Comparison of ENCODE assay signal across 20 cellular contexts in the genomic region with DNA sequence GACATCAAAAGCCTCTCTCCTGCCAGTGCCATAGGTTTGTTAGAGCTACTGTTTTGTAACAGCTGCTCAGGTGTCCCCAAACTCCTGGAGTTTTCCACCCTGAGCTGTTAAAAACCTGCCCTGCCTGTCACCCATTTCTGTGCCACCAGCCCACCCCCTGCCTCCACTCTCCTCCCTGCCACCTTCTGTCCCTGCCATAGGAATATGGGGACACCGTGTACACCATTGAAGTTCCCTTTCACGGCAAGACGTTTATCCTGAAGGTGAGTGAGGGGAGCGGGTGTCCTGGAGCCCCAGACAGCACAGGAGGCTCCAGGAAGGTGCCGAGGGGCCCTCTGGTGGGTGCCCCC. TPM values are rescaled to one million over a fixed set of nuclear protein-coding genes. Genes with fewer than 3 reads are reported as not detected.
A peak's percentile ranks its signal among the peaks of the same experiment; 100 is the strongest.
DNase-seq lines count a peak whose midpoint lies in the region; ATAC-seq and TF ChIP-seq lines count a peak whose summit lies in the region.
"Had no signal": no experiment of that assay in that cellular context is flagged by ENCODE, and none has a peak within 500 bp of the region (broad histone marks: within the 10 kb centered on the region; RNA-seq: fewer than 3 reads in every experiment).

No MANE protein-coding gene starts in this region.

- ATAC-seq in activated naive CD4-positive, alpha-beta T cell treated with anti-CD3 and anti-CD28 coated beads, Interleukin-2, amount 50 U/mL, for 72 hours = no peak
- ATAC-seq in lung (ENCODE audit: insufficient read depth, low FRiP score) (no peak), GM19397 (IDR thresholded peaks at IDR 0.05; ENCODE audit: unreplicated experiment) (no peak)
- ATAC-seq: activated CD4-positive, CD25-positive, alpha-beta regulatory T cell treated with anti-CD3 and anti-CD28 coated beads, Interleukin-2, amount 50 U/mL, for 24 hours; left colon; Panc1 had no signal

- H3K27ac Mint-ChIP-seq in activated CD4-positive, alpha-beta T cell treated with anti-CD3 and anti-CD28 coated beads, Interleukin-2, amount 10 ng/mL, durations not matched to agents 7 days and 5 days = peak overlapping the region; percentile 87
- peak overlapping the region; percentile 25 to 93 for H3K27ac Mint-ChIP-seq in activated naive CD4-positive, alpha-beta T cell treated with anti-CD3 and anti-CD28 coated beads, Interleukin-2, amount 50 U/mL, for 72 hours
- H3K27ac Mint-ChIP-seq: nephron had no signal

- H3K9me3 Mint-ChIP-seq in activated CD4-positive, alpha-beta T cell treated with anti-CD3 and anti-CD28 coated beads, Interleukin-2, amount 10 ng/mL, durations not matched to agents 7 days and 5 days = no peaks in the 10 kb centered on the region
- H3K9me3 Mint-ChIP-seq in activated naive CD4-positive, alpha-beta T cell treated with anti-CD3 and anti-CD28 coated beads, Interleukin-2, amount 50 U/mL, for 72 hours = no peaks in the 10 kb centered on the region
- H3K9me3 Mint-ChIP-seq: nephron had no signal

- H3K4me3 Mint-ChIP-seq in activated CD4-positive, alpha-beta T cell treated with anti-CD3 and anti-CD28 coated beads, Interleukin-2, amount 10 ng/mL, durations not matched to agents 7 days and 5 days = no peak overlapping the region
- H3K4me3 Mint-ChIP-seq: nephron had no signal

- CTCF ChIA-PET in activated CD4-positive, alpha-beta T cell treated with anti-CD3 and anti-CD28 coated beads, Interleukin-2, amount 10 ng/mL, durations not matched to agents 7 days and 5 days (lab: Charles Lee) = interaction anchor here (0.6 to 1.1 kb wide), 3 partner anchors 25 to 271 kb away, joined by 3 to 5 read pairs (median 3); no protein-coding TSS in a partner anchor

- no peaks in the 10 kb centered on the region for H3K27me3 Mint-ChIP-seq in activated CD4-positive, alpha-beta T cell treated with anti-CD3 and anti-CD28 coated beads, Interleukin-2, amount 10 ng/mL, durations not matched to agents 7 days and 5 days

- no peak for TF ChIP-seq CTCF in lung (IDR thresholded peaks at IDR 0.05; ENCODE audit: control extremely low read depth, extremely low read depth)

- H3K9me3 ChIP-seq in lung (ENCODE audit: control insufficient read depth in 2 of 2, insufficient read depth in 1 of 2, low read length in 1 of 2) = no peaks in the 10 kb centered on the region

- peaks cover 20% of the 10 kb centered on the region for H3K36me3 Mint-ChIP-seq in activated CD4-positive, alpha-beta T cell treated with anti-CD3 and anti-CD28 coated beads, Interleukin-2, amount 10 ng/mL, durations not matched to agents 7 days and 5 days (ENCODE audit: low read depth)
- peaks cover 0 to 6% of the 10 kb centered on the region in 2 donors for H3K36me3 Mint-ChIP-seq in activated naive CD4-positive, alpha-beta T cell treated with anti-CD3 and anti-CD28 coated beads, Interleukin-2, amount 50 U/mL, for 72 hours

- WGBS in lung, 2 donors = 51 to 56% methylated on average over 4 to 5 of the region's 5 CpGs

- peaks cover 0 to 53% of the 10 kb centered on the region in 2 donors for H3K36me3 ChIP-seq in lung (ENCODE audit: control insufficient read depth in 2 of 2, insufficient read depth in 2 of 2, low read length in 2 of 2)

- peak overlapping the region; percentile 38 to 82 for H3K27ac ChIP-seq in lung (ENCODE audit: low read depth in 1 of 2, low read length in 1 of 2)
- H3K27ac ChIP-seq in substantia nigra (ENCODE audit: low read depth, low read length, poor library complexity, severe bottlenecking) = peak overlapping the region; percentile 51
- H3K27ac ChIP-seq: 22Rv1 had no signal

- H3K27me3 ChIP-seq in lung (ENCODE audit: control insufficient read depth, insufficient read depth) = no peaks in the 10 kb centered on the region

- H3K4me3 ChIP-seq in lung = no peak overlapping the region
- H3K4me3 ChIP-seq: coronary artery had no signal

- POLR2A ChIA-PET in activated CD4-positive, alpha-beta T cell treated with anti-CD3 and anti-CD28 coated beads, Interleukin-2, amount 10 ng/mL, durations not matched to agents 7 days and 5 days (lab: Charles Lee) = no interaction called here

- no peak for DNase-seq in activated CD4-positive, alpha-beta T cell treated with anti-CD3 and anti-CD28 coated beads, Interleukin-2, amount 10 ng/mL, durations not matched to agents 7 days and 5 days
- no peak for DNase-seq in activated CD4-positive, alpha-beta T cell treated with anti-CD3 and anti-CD28 coated beads for 4 hours
- no peak for DNase-seq in activated naive CD4-positive, alpha-beta T cell treated with anti-CD3 and anti-CD28 coated beads, Interleukin-2, amount 50 U/mL, for 72 hours (ENCODE audit: low spot score in 2 of 2)
- no peak for DNase-seq in lung (ENCODE audit: low spot score)
- DNase-seq in substantia nigra (lab: John Stamatoyannopoulos, UW) = no peak
- no peak for DNase-seq in hypothalamus (lab: John Stamatoyannopoulos, UW)
- DNase-seq in NCI-H510A treated with DMSO at 0.1 percent for 48 hours (lab: John Stamatoyannopoulos, UW) = no peak
- DNase-seq: activated CD8-positive, alpha-beta memory T cell treated with anti-CD3 and anti-CD28 coated beads, Interleukin-2, amount 50 U/mL, for 48 hours; GOT3; left colon; NCI-H1930; NCI-H524 treated with DMSO at 0.1 percent for 48 hours had no signal

- H3K4me1 Mint-ChIP-seq in activated CD4-positive, alpha-beta T cell treated with anti-CD3 and anti-CD28 coated beads, Interleukin-2, amount 10 ng/mL, durations not matched to agents 7 days and 5 days = peaks cover 20% of the 10 kb centered on the region

- H3K4me1 ChIP-seq in lung (ENCODE audit: control insufficient read depth in 2 of 2, insufficient read depth in 2 of 2, low read length in 2 of 2) = peaks cover 0 to 53% of the 10 kb centered on the region in 2 donors

RNA-seq across cellular contexts. Expression of a gene that starts 5.2 kb away (rescaled TPM):
- 1 to 10 TPM; 2.0 to 2.1 TPM for total RNA-seq in activated CD4-positive, alpha-beta T cell treated with anti-CD3 and anti-CD28 coated beads, Interleukin-2, amount 10 ng/mL, durations not matched to agents 7 days and 5 days
- 1 to 10 TPM; 2.3 to 3.0 TPM for total RNA-seq in activated naive CD4-positive, alpha-beta T cell treated with anti-CD3 and anti-CD28 coated beads, Interleukin-2, amount 50 U/mL, for 72 hours
- total RNA-seq in lung = 1 to 10 TPM in 1 of 2 donors, under 1 TPM in 1; 0.82 to 1.3 TPM
- polyA plus RNA-seq in lung = 1 to 10 TPM; 1.2 to 1.4 TPM
- total RNA-seq: Daoy had no signal

RNA-seq across cellular contexts. Expression of a gene that starts 8.3 kb away (rescaled TPM):
- total RNA-seq in activated CD4-positive, alpha-beta T cell treated with anti-CD3 and anti-CD28 coated beads, Interleukin-2, amount 10 ng/mL, durations not matched to agents 7 days and 5 days = under 1 TPM in 1 of 2 experiments, not detected in 1; 0.19 TPM
- total RNA-seq in activated naive CD4-positive, alpha-beta T cell treated with anti-CD3 and anti-CD28 coated beads, Interleukin-2, amount 50 U/mL, for 72 hours = under 1 TPM in 1 of 2 donors, not detected in 1; 0.64 TPM
- total RNA-seq in lung = 1 to 10 TPM; 1.9 to 4.3 TPM
- polyA plus RNA-seq in lung = 1 to 10 TPM; 2.9 to 4.1 TPM
- total RNA-seq: Daoy, HT1080 had no signal

RNA-seq across cellular contexts. Expression of a gene that starts 23.0 kb away (rescaled TPM):
- total RNA-seq in activated CD4-positive, alpha-beta T cell treated with anti-CD3 and anti-CD28 coated beads, Interleukin-2, amount 10 ng/mL, durations not matched to agents 7 days and 5 days = 10 to 100 TPM; 70.0 to 72.8 TPM
- 10 to 100 TPM; 62.7 to 80.6 TPM for total RNA-seq in activated naive CD4-positive, alpha-beta T cell treated with anti-CD3 and anti-CD28 coated beads, Interleukin-2, amount 50 U/mL, for 72 hours
- 10 to 100 TPM; 27.4 to 63.4 TPM for total RNA-seq in lung
- 10 to 100 TPM; 66.3 to 79.7 TPM for polyA plus RNA-seq in lung

RNA-seq across cellular contexts. Expression of a gene that starts 27.9 kb away (rescaled TPM):
- total RNA-seq in activated CD4-positive, alpha-beta T cell treated with anti-CD3 and anti-CD28 coated beads, Interleukin-2, amount 10 ng/mL, durations not matched to agents 7 days and 5 days = 10 to 100 TPM; 27.0 to 30.6 TPM
- total RNA-seq in activated naive CD4-positive, alpha-beta T cell treated with anti-CD3 and anti-CD28 coated beads, Interleukin-2, amount 50 U/mL, for 72 hours = 10 to 100 TPM in 1 of 2 donors, 1 to 10 TPM in 1; 7.9 to 16.0 TPM
- 10 to 100 TPM; 17.0 to 39.7 TPM for total RNA-seq in lung
- polyA plus RNA-seq in lung = 10 to 100 TPM; 15.9 to 35.8 TPM

RNA-seq across cellular contexts. Expression of a gene that starts 33.2 kb away (rescaled TPM):
- total RNA-seq in activated CD4-positive, alpha-beta T cell treated with anti-CD3 and anti-CD28 coated beads, Interleukin-2, amount 10 ng/mL, durations not matched to agents 7 days and 5 days = not detected
- under 1 TPM in 1 of 2 donors, not detected in 1; 0.16 TPM for total RNA-seq in activated naive CD4-positive, alpha-beta T cell treated with anti-CD3 and anti-CD28 coated beads, Interleukin-2, amount 50 U/mL, for 72 hours
- total RNA-seq in lung = 10 to 100 TPM; 21.3 to 22.9 TPM
- 10 to 100 TPM; 26.7 to 36.4 TPM for polyA plus RNA-seq in lung
- total RNA-seq: Daoy, HT1080 had no signal
